Comparison of ENCODE assay signal across 8 cellular contexts in the genomic region with DNA sequence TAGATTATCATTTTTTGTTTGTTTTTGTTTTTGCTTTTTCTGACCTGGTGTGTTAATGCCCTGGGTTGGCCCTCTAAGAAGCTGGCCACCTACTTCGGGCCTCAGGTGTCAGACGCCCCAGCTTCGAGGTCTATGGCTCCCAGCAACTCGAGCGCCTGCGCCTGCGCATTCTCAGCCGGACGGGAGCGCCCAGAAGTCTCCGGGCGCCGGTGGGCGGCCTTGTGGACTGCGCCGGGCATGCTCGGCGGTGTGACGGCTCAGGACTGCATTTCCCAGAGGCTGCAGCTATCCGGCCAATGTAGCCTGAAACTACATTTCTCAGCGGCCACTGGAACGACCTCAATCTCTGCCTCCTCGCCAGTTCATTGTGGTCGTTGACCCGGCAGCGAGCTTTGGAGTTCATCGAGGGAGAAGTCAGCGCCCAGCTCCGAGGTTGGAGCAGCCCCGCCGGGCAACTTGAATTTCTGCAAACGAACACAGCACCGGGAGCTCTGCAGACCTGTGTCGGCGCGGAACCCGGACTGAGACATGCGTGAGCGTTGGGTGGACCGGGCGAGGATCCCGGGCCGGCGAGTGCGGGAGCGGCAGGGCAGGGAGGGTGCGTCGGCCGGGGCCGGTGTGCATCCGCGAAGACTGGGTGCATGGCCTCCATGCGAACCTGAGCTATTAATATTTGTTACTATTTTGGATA. TPM values are rescaled to one million over a fixed set of nuclear protein-coding genes. Genes with fewer than 3 reads are reported as not detected.
DNase-seq lines count a peak whose midpoint lies in the region; ATAC-seq and TF ChIP-seq lines count a peak whose summit lies in the region.

A gene (plus strand): TSS at position 219 of the 691 bp plus-strand sequence. CDS start 3,045 bp downstream, outside the sequence.

- H3K27me3 ChIP-seq in DND-41 (ENCODE audit: insufficient read depth, low read length, poor library complexity), result peaks cover 15% of the 10 kb centered on the region
- H3K27me3 ChIP-seq in prostate gland (replicated peaks; ENCODE audit: insufficient read depth), result no peaks in the 10 kb centered on the region

- peak within 1 kb of the TSS; percentile 34 for H3K27ac Mint-ChIP-seq in T-helper 1 cell treated with Interleukin-12 subunit alpha and Interleukin-12 subunit beta and Interleukin-4 antibody, amounts not matched to agents 30 μg/mL and 1 μg/mL, for 36 hours

- H3K36me3 ChIP-seq in DND-41 (ENCODE audit: insufficient read depth, low read length) (no peaks in the 10 kb centered on the region; the same call in 1 of the 2 replicates), prostate gland (no peaks in the 10 kb centered on the region)

- peak within 1 kb of the TSS; percentile 31 to 64; a peak in 3 of 4 replicates for H3K4me3 ChIP-seq in DND-41 (ENCODE audit: low read depth in 1 of 2, low read length in 2 of 2)
- peak within 1 kb of the TSS; percentile 71 for H3K4me3 ChIP-seq in LNCaP clone FGC (ENCODE audit: low read depth, low read length)
- H3K4me3 ChIP-seq in prostate gland, result peak within 1 kb of the TSS; percentile 58 to 60

- H2AFZ ChIP-seq in DND-41 (ENCODE audit: low read depth, low read length), result peak within 1 kb of the TSS; percentile 79

- peak within 1 kb of the TSS; percentile 87 for H3K4me3 Mint-ChIP-seq in T-helper 1 cell treated with Interleukin-12 subunit alpha and Interleukin-12 subunit beta and Interleukin-4 antibody, amounts not matched to agents 30 μg/mL and 1 μg/mL, for 36 hours

- H3K4me1 ChIP-seq in DND-41 (ENCODE audit: insufficient read depth, low read length), result peaks cover 7% of the 10 kb centered on the region; the same call in 1 of the 2 replicates
- H3K4me1 ChIP-seq in prostate gland (replicated peaks), result no peaks in the 10 kb centered on the region

- H4K20me1 ChIP-seq in DND-41 (ENCODE audit: insufficient read depth, low read length), result no peaks in the 10 kb centered on the region

- intact Hi-C loops in left ventricle myocardium superior (cut with micrococcal nuclease) (no loop called here), prostate gland (cut with DNase I) (no loop called here)

- peak within 1 kb of the TSS; percentile 59 for H3K4me2 ChIP-seq in DND-41 (ENCODE audit: insufficient read depth, low read length)

- H3K9ac ChIP-seq in DND-41 (ENCODE audit: low read depth, low read length), result peak within 1 kb of the TSS; percentile 64

- ATAC-seq in DND-41 (ENCODE audit: insufficient read depth, low read depth) (peak; percentile 88), GM21825 (IDR thresholded peaks at IDR 0.05; ENCODE audit: unreplicated experiment) (peak; percentile 93), left ventricle myocardium superior (peak; percentile 100)

- peak; percentile 57 for TF ChIP-seq POLR2A in prostate gland (IDR thresholded peaks at IDR 0.05)

- H3K9me3 ChIP-seq in DND-41 (ENCODE audit: insufficient read depth, low read length, severe bottlenecking) (no peaks in the 10 kb centered on the region), prostate gland (no peaks in the 10 kb centered on the region)

- 0 out of 2 replicates have a peak, but pooled peaks cover 2% of the 10 kb centered on the region for H3K79me2 ChIP-seq in DND-41 (ENCODE audit: insufficient read depth, low read length)

- H3K36me3 Mint-ChIP-seq in T-helper 1 cell treated with Interleukin-12 subunit alpha and Interleukin-12 subunit beta and Interleukin-4 antibody, amounts not matched to agents 30 μg/mL and 1 μg/mL, for 36 hours (ENCODE audit: low read depth), result peaks cover 8% of the 10 kb centered on the region

- TF ChIP-seq CTCF in DND-41 (IDR thresholded peaks at IDR 0.05; ENCODE audit: borderline replicate concordance, extremely low read depth, low read length, poor library complexity, severe bottlenecking) (no peak), LNCaP clone FGC (IDR thresholded peaks at IDR 0.05; ENCODE audit: control insufficient read depth, extremely low read depth, insufficient read depth) (no peak), prostate gland (IDR thresholded peaks at IDR 0.05) (peak in 2 of 4 experiments; percentile 13 to 32)

- peaks cover 12% of the 10 kb centered on the region for H3K4me1 Mint-ChIP-seq in T-helper 1 cell treated with Interleukin-12 subunit alpha and Interleukin-12 subunit beta and Interleukin-4 antibody, amounts not matched to agents 30 μg/mL and 1 μg/mL, for 36 hours (ENCODE audit: low read depth)

- H3K9me3 Mint-ChIP-seq in T-helper 1 cell treated with Interleukin-12 subunit alpha and Interleukin-12 subunit beta and Interleukin-4 antibody, amounts not matched to agents 30 μg/mL and 1 μg/mL, for 36 hours, result peaks cover under 1% of the 10 kb centered on the region

- WGBS in prostate gland, result 1% methylated on average over 53 of the region's 53 CpGs

- H3K27ac ChIP-seq in DND-41 (ENCODE audit: low read length) (peak within 1 kb of the TSS; percentile 65), prostate gland (peak within 1 kb of the TSS; percentile 54 to 67)

- no peaks in the 10 kb centered on the region for H3K27me3 Mint-ChIP-seq in T-helper 1 cell treated with Interleukin-12 subunit alpha and Interleukin-12 subunit beta and Interleukin-4 antibody, amounts not matched to agents 30 μg/mL and 1 μg/mL, for 36 hours (ENCODE audit: low read depth)

- DNase-seq in DND-41 (peak; percentile 69), LNCaP clone FGC (ENCODE audit: low read depth) (peak; percentile 76), amygdala (lab: John Stamatoyannopoulos, UW) (peak; percentile 51 to 94 (median 82)), left ventricle myocardium superior (peak; percentile 97), prostate gland (ENCODE audit: low spot score) (peak; percentile 86), ureter (ENCODE audit: low spot score) (peak; percentile 92)

RNA-seq across cellular contexts. Expression of the gene that starts here (rescaled TPM):
- 3.7 TPM for total RNA-seq in left ventricle myocardium superior
- total RNA-seq in prostate gland, result 1 to 10 TPM; 2.3 to 7.2 TPM
- total RNA-seq in ureter, result 4.6 TPM

Comparison
In these comparisons a context has a peak if more than half of its experiments do, and no peak if none do; other contexts are left out.
1. Peak in every context shown above with its lines: DNase-seq, ATAC-seq, H3K4me3 ChIP-seq and H3K27ac ChIP-seq.